1 cellular context compared by ENCODE assay signal in the genomic region with DNA sequence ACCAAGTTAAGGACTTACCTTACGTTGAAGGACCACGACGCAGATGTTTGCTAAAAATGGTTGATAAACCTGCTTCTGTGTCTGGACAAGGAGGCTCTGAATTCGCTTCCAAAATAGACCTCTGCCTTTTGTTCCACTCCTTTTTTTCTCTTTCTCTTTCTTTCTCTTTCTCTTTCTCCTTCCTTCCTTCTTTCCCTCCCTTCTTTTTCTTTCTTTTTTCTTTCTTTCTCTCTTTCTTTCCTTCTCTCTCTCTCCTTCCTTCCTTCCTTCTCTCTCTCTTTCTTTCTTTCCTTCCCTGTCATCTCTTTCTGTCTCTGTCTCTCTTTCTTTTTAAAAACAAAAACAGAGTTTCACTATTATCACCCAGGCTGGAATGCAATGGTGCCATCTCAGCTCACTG.
TF ChIP-seq lines count a peak whose summit lies in the region.

No MANE protein-coding gene starts in this region.

TF ChIP-seq in IMR-90, 13 proteins besides CTCF, POLR2A, EP300 and RAD21:
- TF ChIP-seq MAZ (IDR thresholded peaks at IDR 0.05; ENCODE audit: borderline replicate concordance, low read depth, low read length) (no peak), MAFK (IDR thresholded peaks at IDR 0.05; ENCODE audit: low read depth, low read length) (no peak), BHLHE40 (IDR thresholded peaks at IDR 0.05; ENCODE audit: low read depth, low read length) (no peak), CHD1 (IDR thresholded peaks at IDR 0.05; ENCODE audit: low read depth, low read length) (no peak), CEBPB (IDR thresholded peaks at IDR 0.05; ENCODE audit: low read depth, low read length) (no peak), RCOR1 (IDR thresholded peaks at IDR 0.05; ENCODE audit: insufficient replicate concordance, low read length) (no peak), RFX5 (IDR thresholded peaks at IDR 0.05; ENCODE audit: low read depth, low read length) (no peak), NFE2L2 (IDR thresholded peaks at IDR 0.05; ENCODE audit: low read depth, low read length) (no peak), MXI1 (IDR thresholded peaks at IDR 0.05; ENCODE audit: borderline replicate concordance, low read depth, low read length) (no peak), SMC3 (IDR thresholded peaks at IDR 0.05; ENCODE audit: low read depth, low read length) (no peak), FOS (IDR thresholded peaks at IDR 0.05; ENCODE audit: low read depth, low read length) (no peak)
- TF ChIP-seq, protein P1, sequence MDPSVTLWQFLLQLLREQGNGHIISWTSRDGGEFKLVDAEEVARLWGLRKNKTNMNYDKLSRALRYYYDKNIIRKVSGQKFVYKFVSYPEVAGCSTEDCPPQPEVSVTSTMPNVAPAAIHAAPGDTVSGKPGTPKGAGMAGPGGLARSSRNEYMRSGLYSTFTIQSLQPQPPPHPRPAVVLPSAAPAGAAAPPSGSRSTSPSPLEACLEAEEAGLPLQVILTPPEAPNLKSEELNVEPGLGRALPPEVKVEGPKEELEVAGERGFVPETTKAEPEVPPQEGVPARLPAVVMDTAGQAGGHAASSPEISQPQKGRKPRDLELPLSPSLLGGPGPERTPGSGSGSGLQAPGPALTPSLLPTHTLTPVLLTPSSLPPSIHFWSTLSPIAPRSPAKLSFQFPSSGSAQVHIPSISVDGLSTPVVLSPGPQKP (IDR thresholded peaks at IDR 0.05; ENCODE audit: borderline replicate concordance, low read depth, low read length) = no peak
- TF ChIP-seq, protein P2, sequence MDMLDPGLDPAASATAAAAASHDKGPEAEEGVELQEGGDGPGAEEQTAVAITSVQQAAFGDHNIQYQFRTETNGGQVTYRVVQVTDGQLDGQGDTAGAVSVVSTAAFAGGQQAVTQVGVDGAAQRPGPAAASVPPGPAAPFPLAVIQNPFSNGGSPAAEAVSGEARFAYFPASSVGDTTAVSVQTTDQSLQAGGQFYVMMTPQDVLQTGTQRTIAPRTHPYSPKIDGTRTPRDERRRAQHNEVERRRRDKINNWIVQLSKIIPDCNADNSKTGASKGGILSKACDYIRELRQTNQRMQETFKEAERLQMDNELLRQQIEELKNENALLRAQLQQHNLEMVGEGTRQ (IDR thresholded peaks at IDR 0.05; ENCODE audit: low read depth, low read length) = no peak
